ENCODE assay signal across 10 cellular contexts in genomic region chr14:91152499-91152898, GRCh38.
"Had no signal": no experiment of that assay in that cellular context is flagged by ENCODE, and none has a peak within 500 bp of the region (broad histone marks: within the 10 kb centered on the region; RNA-seq: fewer than 3 reads in every experiment).

No MANE protein-coding gene starts in this region.

- ATAC-seq: stimulated activated naive B cell treated with anti-CD40 and anti-IgM and Interleukin-4, amounts not matched to agents 10 μg/mL and 1 μg/mL and 100 μg/mL, for 72 hours had no signal

- H3K9me3 Mint-ChIP-seq: activated B cell treated with CpG ODN at 0.5 μM for 24 hours; activated CD4-positive, alpha-beta T cell treated with anti-CD3 and anti-CD28 coated beads, Interleukin-2, amount 10 ng/mL, durations not matched to agents 24 days and 14 days; naive B cell had no signal

- H3K9me3 ChIP-seq: tibial nerve, vagina had no signal

- H3K4me3 Mint-ChIP-seq: activated B cell treated with CpG ODN at 0.5 μM for 24 hours; activated CD4-positive, alpha-beta T cell treated with anti-CD3 and anti-CD28 coated beads, Interleukin-2, amount 10 ng/mL, durations not matched to agents 24 days and 14 days; naive B cell; stimulated activated naive B cell treated with anti-CD40 and anti-IgM and Interleukin-4, amounts not matched to agents 10 μg/mL and 1 μg/mL and 100 μg/mL, for 72 hours had no signal

- H3K27ac ChIP-seq: epithelial cell of prostate, tibial nerve, vagina had no signal

- H3K27me3 ChIP-seq: tibial nerve, vagina had no signal

- H3K27me3 Mint-ChIP-seq: activated B cell treated with CpG ODN at 0.5 μM for 24 hours; activated CD4-positive, alpha-beta T cell treated with anti-CD3 and anti-CD28 coated beads, Interleukin-2, amount 10 ng/mL, durations not matched to agents 24 days and 14 days; naive B cell; stimulated activated naive B cell treated with anti-CD40 and anti-IgM and Interleukin-4, amounts not matched to agents 10 μg/mL and 1 μg/mL and 100 μg/mL, for 72 hours had no signal

- H3K27ac Mint-ChIP-seq: activated CD4-positive, alpha-beta T cell treated with anti-CD3 and anti-CD28 coated beads, Interleukin-2, amount 10 ng/mL, durations not matched to agents 24 days and 14 days; stimulated activated naive B cell treated with anti-CD40 and anti-IgM and Interleukin-4, amounts not matched to agents 10 μg/mL and 1 μg/mL and 100 μg/mL, for 72 hours had no signal

- DNase-seq: activated B cell treated with CpG ODN at 0.5 μM for 24 hours; activated CD4-positive, alpha-beta T cell treated with anti-CD3 and anti-CD28 coated beads, Interleukin-2, amount 10 ng/mL, durations not matched to agents 24 days and 14 days; activated T-cell treated with anti-CD3 and anti-CD28 coated beads, Interleukin-2, amount 50 U/mL, for 48 hours; dermis blood vessel endothelial cell; naive B cell; stimulated activated CD4-positive, alpha-beta T cell treated with anti-CD3 and anti-CD28 coated beads, Interleukin-2, amount 100 ng/mL, for 48 hours; stimulated activated naive B cell treated with anti-CD40 and anti-IgM and Interleukin-4, amounts not matched to agents 10 μg/mL and 1 μg/mL and 100 μg/mL, for 72 hours had no signal

- H3K4me3 ChIP-seq: tibial nerve, vagina had no signal
